14 cellular contexts compared by ENCODE assay signal in the genomic region with DNA sequence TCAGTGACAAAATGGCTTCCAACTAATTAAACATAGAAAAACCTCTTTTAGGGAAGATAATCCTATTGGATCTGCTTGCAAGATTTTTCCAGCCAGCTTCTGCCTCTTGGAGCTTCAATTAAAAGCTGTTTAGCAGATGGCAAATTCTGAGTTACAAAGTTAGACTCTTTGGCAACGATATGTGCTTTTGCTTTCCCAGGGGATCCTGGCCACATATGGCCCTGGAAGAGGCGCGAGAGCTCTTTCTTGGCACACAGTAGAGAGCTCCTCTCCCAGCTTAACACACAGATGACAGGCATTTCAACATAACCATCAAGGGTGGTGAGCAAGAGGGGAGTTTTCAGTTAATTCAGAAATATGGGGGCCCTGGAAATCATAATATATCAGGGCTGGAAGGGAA. TPM values are rescaled to one million over a fixed set of nuclear protein-coding genes. Genes with fewer than 3 reads are reported as not detected.
DNase-seq lines count a peak whose midpoint lies in the region; TF ChIP-seq lines count a peak whose summit lies in the region.
"Had no signal": no experiment of that assay in that cellular context is flagged by ENCODE, and none has a peak within 500 bp of the region (broad histone marks: within the 10 kb centered on the region; RNA-seq: fewer than 3 reads in every experiment).

No MANE protein-coding gene starts in this region.

- H3K27ac Mint-ChIP-seq in activated CD4-positive, alpha-beta memory T cell treated with anti-CD3 and anti-CD28 coated beads for 36 hours: no peak overlapping the region
- H3K27ac Mint-ChIP-seq: activated naive CD8-positive, alpha-beta T cell treated with anti-CD3 and anti-CD28 coated beads, Interleukin-2, amount 10 ng/mL, durations not matched to agents 7 days and 5 days; type B pancreatic cell had no signal

- H3K18ac ChIP-seq in mesenchymal stem cell (ENCODE audit: low read depth in 1 of 2, low read length in 2 of 2): no peak overlapping the region

- no peak for TF ChIP-seq EP300 in transverse colon (IDR thresholded peaks at IDR 0.05; ENCODE audit: low read depth)

- no peaks in the 10 kb centered on the region for H3K36me3 ChIP-seq in esophagus squamous epithelium
- peaks cover 0 to 11% of the 10 kb centered on the region in 2 experiments for H3K36me3 ChIP-seq in mesenchymal stem cell (ENCODE audit: control insufficient read depth in 1 of 2, insufficient read depth in 2 of 2, low read depth in 1 of 2, low read length in 2 of 2)
- no peaks in the 10 kb centered on the region for H3K36me3 ChIP-seq in transverse colon
- H3K36me3 ChIP-seq: SJCRH30 had no signal

- H4K8ac ChIP-seq in mesenchymal stem cell (ENCODE audit: low read length): no peak overlapping the region

- intact Hi-C loops in esophagus squamous epithelium (cut with DNase I) (no loop called here), transverse colon (cut with DNase I; ENCODE audit: low total_unique reads) (no loop called here)
- intact Hi-C loops in activated CD4-positive, alpha-beta memory T cell treated with anti-CD3 and anti-CD28 coated beads for 36 hours (cut with micrococcal nuclease): no loop called here

- H3K4me3 ChIP-seq in esophagus squamous epithelium (no peak overlapping the region), mesenchymal stem cell (ENCODE audit: insufficient read depth in 1 of 2, low read depth in 1 of 2, low read length in 2 of 2) (no peak overlapping the region), transverse colon (no peak overlapping the region)
- H3K4me3 ChIP-seq: GM12878, SJCRH30 had no signal

- in situ Hi-C loops in transverse colon (cut with MboI; ENCODE audit: low pct_ligation_motif_present in 1 of 4, low pct_unique_long_range_greater_than_20kb in 1 of 4, low sequenced_read_pairs in 3 of 4): no loop called here

- H2AK5ac ChIP-seq in mesenchymal stem cell (ENCODE audit: low read length, severe bottlenecking): peak overlapping the region; percentile 49

- TF ChIP-seq CTCF in esophagus squamous epithelium (IDR thresholded peaks at IDR 0.05): no peak
- TF ChIP-seq CTCF in transverse colon (IDR thresholded peaks at IDR 0.05): no peak

- H3K27ac ChIP-seq in esophagus squamous epithelium: peak overlapping the region; percentile 5 to 88 (median 71)
- no peak overlapping the region for H3K27ac ChIP-seq in mesenchymal stem cell (ENCODE audit: low read length, poor library complexity, severe bottlenecking)
- H3K27ac ChIP-seq in transverse colon: peak overlapping the region; percentile 37 to 48 (median 42)
- H3K27ac ChIP-seq: SJCRH30 had no signal

- POLR2A ChIA-PET in activated CD4-positive, alpha-beta memory T cell treated with anti-CD3 and anti-CD28 coated beads for 36 hours (lab: Charles Lee): no interaction called here

- H3K4ac ChIP-seq in mesenchymal stem cell (ENCODE audit: low read depth in 1 of 2, low read length in 2 of 2): no peak overlapping the region

- H2BK15ac ChIP-seq in mesenchymal stem cell (ENCODE audit: low read depth, poor library complexity, severe bottlenecking): no peak overlapping the region

- H3K27me3 ChIP-seq in esophagus squamous epithelium (no peaks in the 10 kb centered on the region), mesenchymal stem cell (ENCODE audit: control insufficient read depth in 1 of 2, insufficient read depth in 1 of 2, low read length in 2 of 2) (no peaks in the 10 kb centered on the region), transverse colon (no peaks in the 10 kb centered on the region)
- H3K27me3 ChIP-seq: SJCRH30 had no signal

- no peaks in the 10 kb centered on the region for H3K4me1 Mint-ChIP-seq in activated CD4-positive, alpha-beta memory T cell treated with anti-CD3 and anti-CD28 coated beads for 36 hours (ENCODE audit: low read depth)
- H3K4me1 Mint-ChIP-seq: activated naive CD8-positive, alpha-beta T cell treated with anti-CD3 and anti-CD28 coated beads, Interleukin-2, amount 10 ng/mL, durations not matched to agents 7 days and 5 days had no signal

- peak overlapping the region; percentile 48 for H3K9ac ChIP-seq in mesenchymal stem cell (ENCODE audit: low read length)

- H3K4me3 Mint-ChIP-seq in activated CD4-positive, alpha-beta memory T cell treated with anti-CD3 and anti-CD28 coated beads for 36 hours: no peak overlapping the region
- H3K4me3 Mint-ChIP-seq: activated naive CD8-positive, alpha-beta T cell treated with anti-CD3 and anti-CD28 coated beads, Interleukin-2, amount 10 ng/mL, durations not matched to agents 7 days and 5 days; type B pancreatic cell had no signal

- TF ChIP-seq POLR2A in esophagus squamous epithelium (IDR thresholded peaks at IDR 0.05): no peak
- TF ChIP-seq POLR2A in transverse colon (IDR thresholded peaks at IDR 0.05): no peak

- no peak overlapping the region for H2BK12ac ChIP-seq in mesenchymal stem cell (ENCODE audit: low read length in 2 of 2)

- no peaks in the 10 kb centered on the region for H3K79me1 ChIP-seq in mesenchymal stem cell (replicated peaks; ENCODE audit: low read length, poor library complexity, severe bottlenecking)

- no peaks in the 10 kb centered on the region for H3K9me3 ChIP-seq in esophagus squamous epithelium
- peaks cover 10% of the 10 kb centered on the region for H3K9me3 ChIP-seq in mesenchymal stem cell (ENCODE audit: control insufficient read depth, low read length)
- no peaks in the 10 kb centered on the region for H3K9me3 ChIP-seq in transverse colon
- H3K9me3 ChIP-seq: SJCRH30 had no signal

- H3K23ac ChIP-seq in mesenchymal stem cell (ENCODE audit: low read length in 2 of 2): no peak overlapping the region

- H3K4me2 ChIP-seq in mesenchymal stem cell (ENCODE audit: low read length, poor library complexity, severe bottlenecking): no peak overlapping the region

- 62 to 70% methylated on average over 3 of the region's 3 CpGs for WGBS in esophagus squamous epithelium, 2 donors
- WGBS in mesenchymal stem cell: 88% methylated on average over 3 of the region's 3 CpGs
- 72 to 80% methylated on average over 1 to 3 of the region's 3 CpGs for WGBS in transverse colon (ENCODE audit: low coverage in 1 of 2), 2 donors

- H3K4me1 ChIP-seq in esophagus squamous epithelium (peaks cover 0 to 19% (median 10%) of the 10 kb centered on the region in 3 donors), mesenchymal stem cell (ENCODE audit: control insufficient read depth, insufficient read depth, low read depth, low read length) (peaks cover 6% of the 10 kb centered on the region), transverse colon (peaks cover 0 to 11% (median 0%) of the 10 kb centered on the region in 4 donors)
- H3K4me1 ChIP-seq: SJCRH30 had no signal

- peak; percentile 91 for DNase-seq in NCI-H2171 treated with DMSO at 0.1 percent for 48 hours (lab: John Stamatoyannopoulos, UW)
- no peak for DNase-seq in esophagus squamous epithelium (lab: John Stamatoyannopoulos, UW)
- DNase-seq in mesenchymal stem cell: no peak
- DNase-seq in transverse colon: no peak
- no peak for DNase-seq in NCI-H1930 (lab: John Stamatoyannopoulos, UW)
- DNase-seq in activated CD4-positive, alpha-beta memory T cell treated with anti-CD3 and anti-CD28 coated beads for 36 hours: no peak
- DNase-seq in SKM-1 treated with dmso at 0.1 percent for 144 hours (lab: John Stamatoyannopoulos, UW; ENCODE audit: unreplicated experiment): no peak
- no peak for DNase-seq in COR-L47 (lab: John Stamatoyannopoulos, UW)
- DNase-seq: activated naive CD8-positive, alpha-beta T cell treated with anti-CD3 and anti-CD28 coated beads, Interleukin-2, amount 10 ng/mL, durations not matched to agents 7 days and 5 days; NCI-H526 treated with DMSO at 0.1 percent for 48 hours; SJCRH30 had no signal

- H2BK120ac ChIP-seq in mesenchymal stem cell (ENCODE audit: low read depth, low read length): no peak overlapping the region

- no peak overlapping the region for H4K91ac ChIP-seq in mesenchymal stem cell (ENCODE audit: low read length)

- H3K14ac ChIP-seq in mesenchymal stem cell (ENCODE audit: low read length in 2 of 2): no peak overlapping the region

- H2BK5ac ChIP-seq in mesenchymal stem cell (ENCODE audit: low read depth, low read length, poor library complexity, severe bottlenecking): no peak overlapping the region

- CTCF ChIA-PET in activated CD4-positive, alpha-beta memory T cell treated with anti-CD3 and anti-CD28 coated beads for 36 hours (lab: Charles Lee): no interaction called here

- no peaks in the 10 kb centered on the region for H3K27me3 Mint-ChIP-seq in activated CD4-positive, alpha-beta memory T cell treated with anti-CD3 and anti-CD28 coated beads for 36 hours
- H3K27me3 Mint-ChIP-seq: type B pancreatic cell had no signal

- no peaks in the 10 kb centered on the region for H3K36me3 Mint-ChIP-seq in activated CD4-positive, alpha-beta memory T cell treated with anti-CD3 and anti-CD28 coated beads for 36 hours
- H3K36me3 Mint-ChIP-seq: activated naive CD8-positive, alpha-beta T cell treated with anti-CD3 and anti-CD28 coated beads, Interleukin-2, amount 10 ng/mL, durations not matched to agents 7 days and 5 days; type B pancreatic cell had no signal

- H2AFZ ChIP-seq in mesenchymal stem cell (ENCODE audit: low read depth, low read length): no peak overlapping the region

- H3K9me3 Mint-ChIP-seq in activated CD4-positive, alpha-beta memory T cell treated with anti-CD3 and anti-CD28 coated beads for 36 hours: peaks cover 6% of the 10 kb centered on the region

RNA-seq across cellular contexts. Expression of gene GALNT15, which starts 41.6 kb away (rescaled TPM):
- total RNA-seq in esophagus squamous epithelium (100 to 1,000 TPM in 1 of 4 donors, 10 to 100 TPM in 1, 1 to 10 TPM in 2; 4.6 to 117 (median 35.6) TPM), transverse colon (10 to 100 TPM; 26.2 to 88.8 (median 39.4) TPM)
- polyA plus RNA-seq in mesenchymal stem cell (2013, experiment 1 of 2): 0.69 TPM
- 0.86 TPM for polyA plus RNA-seq in mesenchymal stem cell (2013, experiment 2 of 2)
- not detected for total RNA-seq in activated CD4-positive, alpha-beta memory T cell treated with anti-CD3 and anti-CD28 coated beads for 36 hours
- total RNA-seq: activated naive CD8-positive, alpha-beta T cell treated with anti-CD3 and anti-CD28 coated beads, Interleukin-2, amount 10 ng/mL, durations not matched to agents 7 days and 5 days; H4 had no signal

Comparison
In these comparisons a context has a peak if more than half of its experiments do, and no peak if none do; other contexts are left out.
1. RNA of gene GALNT15, which starts 41.6 kb away (total RNA-seq): 4.6 to 117 TPM in esophagus squamous epithelium and 26.2 to 88.8 TPM in transverse colon; not detected in activated CD4-positive, alpha-beta memory T cell treated with anti-CD3 and anti-CD28 coated beads for 36 hours; every median in the first group is over 4 times any median in the second.